Comparison of ENCODE assay signal across 26 cellular contexts in genomic region chr14:103675957-103676356, GRCh38.
"Had no signal": no experiment of that assay in that cellular context is flagged by ENCODE, and none has a peak within 500 bp of the region (broad histone marks: within the 10 kb centered on the region; RNA-seq: fewer than 3 reads in every experiment).

No MANE protein-coding gene starts in this region.

- H3K27ac Mint-ChIP-seq: immature natural killer cell, mesothelial cell of epicardium had no signal

- ATAC-seq: foreskin keratinocyte, gastroesophageal sphincter, heart left ventricle, left colon, left lobe of liver, lower lobe of right lung, mucosa of descending colon had no signal

- H3K27me3 ChIP-seq: dorsolateral prefrontal cortex, esophagus muscularis mucosa, foreskin keratinocyte, gastroesophageal sphincter, heart left ventricle, hepatocyte had no signal

- H3K9me3 Mint-ChIP-seq: immature natural killer cell, mesothelial cell of epicardium, naive B cell had no signal

- FAIRE-seq: colon, endothelial cell of umbilical vein, frontal cortex, kidney had no signal

- H3K4me1 Mint-ChIP-seq: mesothelial cell of epicardium had no signal

- DNase-seq: dermis blood vessel endothelial cell; dorsolateral prefrontal cortex; effector CD4-positive, alpha-beta T cell; effector memory CD4-positive, alpha-beta T cell; foreskin keratinocyte; heart left ventricle; hypothalamus; immature natural killer cell; islet precursor cell; kidney; kidney glomerular epithelial cell; left colon; left ventricle myocardium inferior; lower lobe of right lung; mesenchymal stem cell; mucosa of descending colon; naive B cell had no signal

- H3K27me3 Mint-ChIP-seq: naive B cell had no signal

- H3K79me2 ChIP-seq: hepatocyte had no signal

- H3K27ac ChIP-seq: coronary artery, esophagus muscularis mucosa, foreskin keratinocyte, gastroesophageal sphincter, heart left ventricle, hepatocyte, lower lobe of right lung had no signal

- H3K9me3 ChIP-seq: esophagus muscularis mucosa, gastroesophageal sphincter, heart left ventricle, left ventricle myocardium inferior, lower lobe of right lung, mucosa of descending colon had no signal

- H3K4me3 ChIP-seq: coronary artery, dorsolateral prefrontal cortex, esophagus muscularis mucosa, gastroesophageal sphincter, heart left ventricle, hepatocyte, left ventricle myocardium inferior, lower lobe of right lung, mucosa of descending colon had no signal

- H3K4me2 ChIP-seq: hepatocyte had no signal

- H2AFZ ChIP-seq: hepatocyte had no signal

- H3K4me1 ChIP-seq: foreskin keratinocyte had no signal

- H3K4me3 Mint-ChIP-seq: immature natural killer cell, mesothelial cell of epicardium, naive B cell had no signal
